In genomic region chr10:63822496-63822895, GRCh38 we compare ENCODE assay signal across 30 cellular contexts.
"Had no signal": no experiment of that assay in that cellular context is flagged by ENCODE, and none has a peak within 500 bp of the region (broad histone marks: within the 10 kb centered on the region; RNA-seq: fewer than 3 reads in every experiment).

No MANE protein-coding gene starts in this region.

- H3K4me1 Mint-ChIP-seq: activated CD4-positive, alpha-beta T cell treated with anti-CD3 and anti-CD28 coated beads for 36 hours; activated CD4-positive, alpha-beta T cell treated with anti-CD3 and anti-CD28 coated beads, Interleukin-2, amount 10 ng/mL, durations not matched to agents 24 days and 14 days; activated naive CD4-positive, alpha-beta T cell treated with anti-CD3 and anti-CD28 coated beads, Interleukin-2, amount 10 ng/mL, durations not matched to agents 7 days and 5 days; activated naive CD8-positive, alpha-beta T cell treated with anti-CD3 and anti-CD28 coated beads, Interleukin-2, amount 10 ng/mL, durations not matched to agents 7 days and 5 days had no signal

- H3K27ac ChIP-seq: ascending aorta, breast epithelium, cardiac muscle cell, colonic mucosa, epithelial cell of prostate had no signal

- FAIRE-seq: endometrium, endothelial cell of umbilical vein, frontal cortex had no signal

- H3K27me3 ChIP-seq: ascending aorta, breast epithelium, cardiac muscle cell, colonic mucosa had no signal

- H3K36me3 Mint-ChIP-seq: activated CD4-positive, alpha-beta memory T cell treated with anti-CD3 and anti-CD28 coated beads for 36 hours; activated naive CD4-positive, alpha-beta T cell treated with anti-CD3 and anti-CD28 coated beads, Interleukin-2, amount 10 ng/mL, durations not matched to agents 7 days and 5 days; activated naive CD4-positive, alpha-beta T cell treated with anti-CD3 and anti-CD28 coated beads, Interleukin-2, amount 50 U/mL, for 72 hours; activated naive CD8-positive, alpha-beta T cell treated with anti-CD3 and anti-CD28 coated beads, Interleukin-2, amount 10 ng/mL, durations not matched to agents 7 days and 5 days; brain had no signal

- H3K9me3 ChIP-seq: ascending aorta, colonic mucosa had no signal

- ATAC-seq: activated CD4-positive, alpha-beta T cell treated with anti-CD3 and anti-CD28 coated beads for 36 hours; activated naive CD4-positive, alpha-beta T cell treated with anti-CD3 and anti-CD28 coated beads, Interleukin-2, amount 50 U/mL, for 72 hours; activated T-cell treated with anti-CD3 and anti-CD28 coated beads, Interleukin-2, amount 50 U/mL, for 72 hours; esophagus mucosa had no signal

- H3K27ac Mint-ChIP-seq: activated CD4-positive, alpha-beta memory T cell treated with anti-CD3 and anti-CD28 coated beads for 36 hours; activated CD4-positive, alpha-beta T cell treated with anti-CD3 and anti-CD28 coated beads for 36 hours; activated CD4-positive, alpha-beta T cell treated with anti-CD3 and anti-CD28 coated beads, Interleukin-2, amount 10 ng/mL, durations not matched to agents 24 days and 14 days; activated naive CD4-positive, alpha-beta T cell treated with anti-CD3 and anti-CD28 coated beads, Interleukin-2, amount 10 ng/mL, durations not matched to agents 7 days and 5 days; activated naive CD4-positive, alpha-beta T cell treated with anti-CD3 and anti-CD28 coated beads, Interleukin-2, amount 50 U/mL, for 72 hours; activated naive CD8-positive, alpha-beta T cell treated with anti-CD3 and anti-CD28 coated beads, Interleukin-2, amount 10 ng/mL, durations not matched to agents 7 days and 5 days; activated T-cell treated with anti-CD3 and anti-CD28 coated beads, Interleukin-2, amount 50 U/mL, for 24 hours; activated T-cell treated with anti-CD3 and anti-CD28 coated beads, Interleukin-2, amount 50 U/mL, for 72 hours; brain had no signal

- DNase-seq: activated CD4-positive, alpha-beta memory T cell treated with anti-CD3 and anti-CD28 coated beads for 36 hours; activated CD4-positive, alpha-beta T cell treated with anti-CD3 and anti-CD28 coated beads for 36 hours; activated CD4-positive, alpha-beta T cell treated with anti-CD3 and anti-CD28 coated beads, Interleukin-2, amount 10 ng/mL, durations not matched to agents 24 days and 14 days; activated CD4-positive, CD25-positive, alpha-beta regulatory T cell; activated CD4-positive, CD25-positive, alpha-beta regulatory T cell treated with anti-CD3 and anti-CD28 coated beads, Interleukin-2, amount 50 U/mL, for 72 hours; activated CD8-positive, alpha-beta memory T cell treated with anti-CD3 and anti-CD28 coated beads, Interleukin-2, amount 50 U/mL, for 48 hours; activated gamma-delta T cell; activated naive CD4-positive, alpha-beta T cell; activated naive CD4-positive, alpha-beta T cell treated with anti-CD3 and anti-CD28 coated beads, Interleukin-2, amount 10 ng/mL, durations not matched to agents 7 days and 5 days; activated naive CD8-positive, alpha-beta T cell treated with anti-CD3 and anti-CD28 coated beads, Interleukin-2, amount 10 ng/mL, durations not matched to agents 7 days and 5 days; activated T-cell treated with anti-CD3 and anti-CD28 coated beads for 4 hours; activated T-cell treated with anti-CD3 and anti-CD28 coated beads, Interleukin-2, amount 50 U/mL, for 24 hours; activated T-cell treated with anti-CD3 and anti-CD28 coated beads, Interleukin-2, amount 50 U/mL, for 72 hours; central memory CD4-positive, alpha-beta T cell; cerebellar nuclear complex; colonic mucosa; effector CD8-positive, alpha-beta T cell; foreskin fibroblast; head of caudate nucleus; T-helper 2 cell had no signal

- H3K9me3 Mint-ChIP-seq: activated CD4-positive, alpha-beta memory T cell treated with anti-CD3 and anti-CD28 coated beads for 36 hours; activated CD4-positive, alpha-beta T cell treated with anti-CD3 and anti-CD28 coated beads, Interleukin-2, amount 10 ng/mL, durations not matched to agents 24 days and 14 days; activated naive CD4-positive, alpha-beta T cell treated with anti-CD3 and anti-CD28 coated beads, Interleukin-2, amount 10 ng/mL, durations not matched to agents 7 days and 5 days; activated naive CD8-positive, alpha-beta T cell treated with anti-CD3 and anti-CD28 coated beads, Interleukin-2, amount 10 ng/mL, durations not matched to agents 7 days and 5 days; activated T-cell treated with anti-CD3 and anti-CD28 coated beads, Interleukin-2, amount 50 U/mL, for 24 hours; activated T-cell treated with anti-CD3 and anti-CD28 coated beads, Interleukin-2, amount 50 U/mL, for 72 hours had no signal

- H3K4me1 ChIP-seq: ascending aorta, breast epithelium, colonic mucosa had no signal

- H3K4me3 ChIP-seq: ascending aorta, breast epithelium, cardiac muscle cell, colonic mucosa had no signal

- H3K4me3 Mint-ChIP-seq: activated CD4-positive, alpha-beta memory T cell treated with anti-CD3 and anti-CD28 coated beads for 36 hours; activated CD4-positive, alpha-beta T cell treated with anti-CD3 and anti-CD28 coated beads for 36 hours; activated CD4-positive, alpha-beta T cell treated with anti-CD3 and anti-CD28 coated beads, Interleukin-2, amount 10 ng/mL, durations not matched to agents 24 days and 14 days; activated naive CD4-positive, alpha-beta T cell treated with anti-CD3 and anti-CD28 coated beads, Interleukin-2, amount 10 ng/mL, durations not matched to agents 7 days and 5 days; activated naive CD8-positive, alpha-beta T cell treated with anti-CD3 and anti-CD28 coated beads, Interleukin-2, amount 10 ng/mL, durations not matched to agents 7 days and 5 days; activated T-cell treated with anti-CD3 and anti-CD28 coated beads, Interleukin-2, amount 50 U/mL, for 24 hours; activated T-cell treated with anti-CD3 and anti-CD28 coated beads, Interleukin-2, amount 50 U/mL, for 72 hours; brain had no signal

- H3K36me3 ChIP-seq: ascending aorta, breast epithelium, cardiac muscle cell, colonic mucosa had no signal
